21 cellular contexts compared by ENCODE assay signal in genomic region chr6:132789398-132789780, GRCh38. TPM values are rescaled to one million over a fixed set of nuclear protein-coding genes. Genes with fewer than 3 reads are reported as not detected.
DNase-seq lines count a peak whose midpoint lies in the region; ATAC-seq and TF ChIP-seq lines count a peak whose summit lies in the region.
"Had no signal": no experiment of that assay in that cellular context is flagged by ENCODE, and none has a peak within 500 bp of the region (broad histone marks: within the 10 kb centered on the region; RNA-seq: fewer than 3 reads in every experiment).

No MANE protein-coding gene starts in this region.

- H3K9me2 ChIP-seq in PC-3 (replicated peaks; ENCODE audit: low read length) = no peaks in the 10 kb centered on the region
- H3K9me2 ChIP-seq: SK-N-SH had no signal

- H4K8ac ChIP-seq in neuronal stem cell (ENCODE audit: low read depth, low read length) = no peak overlapping the region

- H2BK15ac ChIP-seq in neuronal stem cell (ENCODE audit: low read length) = no peak overlapping the region

- no peak overlapping the region for H4K91ac ChIP-seq in neuronal stem cell (ENCODE audit: low read depth, low read length, poor library complexity)

- no peak for TF ChIP-seq CTCF in PC-3 (conservative IDR thresholded peaks at IDR 0.05; ENCODE audit: low read depth, low read length)

- H2AK5ac ChIP-seq in neuronal stem cell (ENCODE audit: low read depth, low read length) = no peak overlapping the region

- POLR2A ChIA-PET in PC-3 (lab: Charles Lee; ENCODE audit: unreplicated experiment) = no interaction called here

- H3F3A ChIP-seq in PC-3 (ENCODE audit: low read length, unreplicated experiment) = no peaks in the 10 kb centered on the region

- H3K9ac ChIP-seq in neuronal stem cell (ENCODE audit: low read depth, low read length, poor library complexity) (no peak overlapping the region), PC-3 (ENCODE audit: low read length) (no peak overlapping the region)
- H3K9ac ChIP-seq: BLaER1, SK-N-SH had no signal

- no peak for ATAC-seq in PC-3

- peak overlapping the region; percentile 80 for H2AFZ ChIP-seq in neuronal stem cell (ENCODE audit: low read length)
- no peak overlapping the region for H2AFZ ChIP-seq in PC-3 (ENCODE audit: low read length)

- no peak overlapping the region for H3K14ac ChIP-seq in neuronal stem cell (ENCODE audit: low read length)

- H3K36me3 ChIP-seq in neuronal stem cell (replicated peaks in 1 of 2; ENCODE audit: control insufficient read depth in 2 of 2, insufficient read depth in 2 of 2, low read length in 2 of 2) (no peaks in the 10 kb centered on the region), PC-3 (ENCODE audit: low read depth, low read length) (no peaks in the 10 kb centered on the region)

- H2BK5ac ChIP-seq in neuronal stem cell (ENCODE audit: low read length) = no peak overlapping the region

- no peaks in the 10 kb centered on the region for H3K79me1 ChIP-seq in neuronal stem cell (ENCODE audit: low read depth, low read length)

- intact Hi-C loops in PC-3 (cut with micrococcal nuclease) = no loop called here

- DNase-seq in COLO829 (ENCODE audit: low spot score) (peak; percentile 41), SK-MEL-5 (ENCODE audit: low read depth, low spot score) (peak; percentile 87), foreskin melanocyte (peak; percentile 95), neuronal stem cell (ENCODE audit: low spot score) (no peak), globus pallidus (ENCODE audit: low spot score) (no peak), PC-3 (no peak)
- no peak for DNase-seq in effector CD4-positive, alpha-beta T cell
- DNase-seq: Caco-2; CD4-positive, alpha-beta T cell; DMS 273 treated with DMSO at 0.1 percent for 48 hours; DMS79 treated with DMSO at 0.1 percent for 48 hours; Kasumi-1; NCI-H1694; NCI-H446 treated with DMSO at 0.1 percent for 48 hours; NCI-H526 treated with DMSO at 0.1 percent for 48 hours; OCI-M1; SHP77 treated with DMSO at 0.1 percent for 48 hours; SK-N-SH had no signal

- H3K27ac ChIP-seq in neuronal stem cell (replicated peaks; ENCODE audit: low read length) = no peak overlapping the region
- no peak overlapping the region for H3K27ac ChIP-seq in PC-3 (ENCODE audit: low read length)
- H3K27ac ChIP-seq: BLaER1, RWPE1 had no signal

- no peaks in the 10 kb centered on the region for H4K20me1 ChIP-seq in PC-3 (ENCODE audit: low read length)
- H4K20me1 ChIP-seq: BLaER1 had no signal

- H3K23ac ChIP-seq in neuronal stem cell (ENCODE audit: low read depth, low read length, poor library complexity) = no peak overlapping the region

- H3K4ac ChIP-seq in neuronal stem cell (ENCODE audit: low read length) = no peak overlapping the region

- H3K4me2 ChIP-seq in neuronal stem cell (ENCODE audit: insufficient read depth, low read length, poor library complexity, severe bottlenecking) = no peak overlapping the region
- H3K4me2 ChIP-seq in PC-3 (ENCODE audit: low read length) = no peak overlapping the region
- H3K4me2 ChIP-seq: BLaER1, SK-N-SH had no signal

- CTCF ChIA-PET in PC-3 (lab: Charles Lee) = no interaction called here

- in situ Hi-C loops in SK-MEL-5 (cut with HindIII; ENCODE audit: low pct_unique_long_range_greater_than_20kb, low sequenced_read_pairs) = no loop called here

- no peaks in the 10 kb centered on the region for H3K79me2 ChIP-seq in PC-3 (ENCODE audit: low read length)

- H3K4me1 ChIP-seq in neuronal stem cell (ENCODE audit: control insufficient read depth in 2 of 2, insufficient read depth in 1 of 2, low read depth in 1 of 2, low read length in 2 of 2) = no peaks in the 10 kb centered on the region
- no peaks in the 10 kb centered on the region for H3K4me1 ChIP-seq in PC-3 (ENCODE audit: insufficient read depth, low read length)
- H3K4me1 ChIP-seq: BLaER1, Caco-2 had no signal

- H3K27me3 ChIP-seq in neuronal stem cell (ENCODE audit: control insufficient read depth in 3 of 3, insufficient read depth in 3 of 3, low read depth in 1 of 3, low read length in 3 of 3) (no peaks in the 10 kb centered on the region), PC-3 (ENCODE audit: low read length) (no peaks in the 10 kb centered on the region)
- H3K27me3 ChIP-seq: BLaER1 had no signal

- H3K9me3 ChIP-seq in neuronal stem cell (replicated peaks in 1 of 2; ENCODE audit: control insufficient read depth in 2 of 2, insufficient read depth in 1 of 2, low read depth in 1 of 2, low read length in 2 of 2) (no peaks in the 10 kb centered on the region), PC-3 (ENCODE audit: low read length) (no peaks in the 10 kb centered on the region)
- H3K9me3 ChIP-seq: BLaER1, Caco-2, SK-N-SH had no signal

- H2BK12ac ChIP-seq in neuronal stem cell (ENCODE audit: low read length) = no peak overlapping the region

- no peak overlapping the region for H2BK120ac ChIP-seq in neuronal stem cell (ENCODE audit: low read depth, low read length)

- BruUV-seq in PC-3 (replicated peaks; lab: Mats Ljungman, UMichigan) = no TSS peak

- H3K18ac ChIP-seq in neuronal stem cell (ENCODE audit: low read length) = no peak overlapping the region

- H3K4me3 ChIP-seq in neuronal stem cell (ENCODE audit: low read length in 2 of 2) (no peak overlapping the region), PC-3 (ENCODE audit: low read length) (no peak overlapping the region)
- H3K4me3 ChIP-seq: BLaER1 had no signal

- no CpG with 5 or more reads among the region's 3 CpGs for WGBS in neuronal stem cell (ENCODE audit: extremely low coverage in 2 of 2, insufficient read length in 2 of 2, insufficient replicate concordance in 1 of 2), 2 donors

RNA-seq across cellular contexts. Expression of gene SLC18B1, which starts 9.0 kb away (rescaled TPM):
- 47.2 and 54.8 TPM in 2 replicates for total RNA-seq in SK-MEL-5 (2014; rRNA removed; shearing (Covaris generic))
- 28.7 and 32.4 TPM in 2 replicates for polyA plus RNA-seq in SK-MEL-5 (2015; cell fraction: cytosol; rRNA removed)
- 90.3 and 107 TPM in 2 replicates for polyA plus RNA-seq in SK-MEL-5 (2015; cell fraction: nucleus; rRNA removed)
- 5.8 TPM for polyA plus RNA-seq in neuronal stem cell (2013, experiment 1 of 2)
- polyA plus RNA-seq in neuronal stem cell (2013, experiment 2 of 2) = 6.6 TPM
- 8.4 and 9.1 TPM in 2 replicates for total RNA-seq in PC-3 (2014; rRNA removed)

RNA-seq across cellular contexts. Expression of gene RPS12, which starts 25.0 kb away (rescaled TPM):
- total RNA-seq in SK-MEL-5 (2014; rRNA removed; shearing (Covaris generic)) = 2,464 and 2,714 TPM in 2 replicates
- polyA plus RNA-seq in SK-MEL-5 (2015; cell fraction: cytosol; rRNA removed) = 2,494 and 2,756 TPM in 2 replicates
- 436 and 447 TPM in 2 replicates for polyA plus RNA-seq in SK-MEL-5 (2015; cell fraction: nucleus; rRNA removed)
- 2,647 TPM for polyA plus RNA-seq in neuronal stem cell (2013, experiment 1 of 2)
- polyA plus RNA-seq in neuronal stem cell (2013, experiment 2 of 2) = 2,677 TPM
- 770 and 1,189 TPM in 2 replicates for total RNA-seq in PC-3 (2014; rRNA removed)

RNA-seq across cellular contexts. Expression of gene VNN2, which starts 31.7 kb away (rescaled TPM):
- 0.08 and 0.34 TPM in 2 replicates for total RNA-seq in SK-MEL-5 (2014; rRNA removed; shearing (Covaris generic))
- polyA plus RNA-seq in SK-MEL-5 (2015; cell fraction: cytosol; rRNA removed) = 0.49 and 0.75 TPM in 2 replicates
- 0.60 and 2.1 TPM in 2 replicates for polyA plus RNA-seq in SK-MEL-5 (2015; cell fraction: nucleus; rRNA removed)
- not detected for polyA plus RNA-seq in neuronal stem cell (2013, experiment 1 of 2)
- not detected for polyA plus RNA-seq in neuronal stem cell (2013, experiment 2 of 2)
- total RNA-seq in PC-3 (2014; rRNA removed) = not detected in 2 replicates
- total RNA-seq: Caco-2, MCF 10A had no signal
- polyA plus RNA-seq: SK-N-SH had no signal

Comparison
In these comparisons a context has a peak if more than half of its experiments do, and no peak if none do; other contexts are left out.
1. DNase-seq: peak in COLO829 (single experiment), SK-MEL-5 (single experiment) and foreskin melanocyte (single experiment); none in neuronal stem cell (single experiment), globus pallidus (single experiment), effector CD4-positive, alpha-beta T cell (single experiment) and PC-3 (single experiment).